Comparison of ENCODE assay signal across 8 cellular contexts in genomic region chr10:30434273-30435067, GRCh38.
A peak's percentile ranks its signal among the peaks of the same experiment; 100 is the strongest.
DNase-seq lines count a peak whose midpoint lies in the region; ATAC-seq and TF ChIP-seq lines count a peak whose summit lies in the region.

No MANE protein-coding gene starts in this region.

- H3K36me3 ChIP-seq in NT2/D1 (ENCODE audit: insufficient read depth, insufficient read length, low read length) (peaks cover 19% of the 10 kb centered on the region), mucosa of stomach (ENCODE audit: control insufficient read depth, insufficient read depth, low read length) (no peaks in the 10 kb centered on the region)

- H3K9ac ChIP-seq in NT2/D1 (ENCODE audit: insufficient read length, low read depth) (peak overlapping the region; percentile 84), mucosa of stomach (ENCODE audit: low read length) (peak overlapping the region; percentile 99)

- DNase-seq in NCI-H82 (lab: John Stamatoyannopoulos, UW): peak; percentile 26
- no peak for DNase-seq in NCI-H82 treated with DMSO at 0.1 percent for 48 hours (lab: John Stamatoyannopoulos, UW; ENCODE audit: unreplicated experiment)
- DNase-seq in NT2/D1 (ENCODE audit: low read depth, low spot score): peak; percentile 27
- DNase-seq in activated T-cell treated with anti-CD3 and anti-CD28 coated beads for 48 hours (ENCODE audit: low read depth): peak; percentile 63
- DNase-seq in erythroblast (lab: John Stamatoyannopoulos, UW): peak; percentile 78 to 86
- peak; percentile 81 for DNase-seq in stimulated activated naive CD8-positive, alpha-beta T cell treated with anti-CD3 and anti-CD28 coated beads, Interleukin-15, Interleukin-2, amounts not matched to agents 100 U/mL and 50 U/mL, for 24 hours

- no peaks in the 10 kb centered on the region for H3K27me3 ChIP-seq in NT2/D1 (ENCODE audit: insufficient read depth, insufficient read length)
- no peaks in the 10 kb centered on the region for H3K27me3 ChIP-seq in mucosa of stomach (ENCODE audit: control insufficient read depth, insufficient read depth, low read length)

- no peaks in the 10 kb centered on the region for H3K9me3 ChIP-seq in NT2/D1 (ENCODE audit: insufficient read depth, low read length)
- H3K9me3 ChIP-seq in mucosa of stomach (ENCODE audit: control insufficient read depth, low read length): no peaks in the 10 kb centered on the region

- peak; percentile 54 for TF ChIP-seq POLR2A in erythroblast (IDR thresholded peaks at IDR 0.05; ENCODE audit: low read length)

- ATAC-seq in HG02943 (IDR thresholded peaks at IDR 0.05; ENCODE audit: low read depth, unreplicated experiment): peak; percentile 46
- ATAC-seq in stimulated activated naive CD8-positive, alpha-beta T cell treated with anti-CD3 and anti-CD28 coated beads, Interleukin-15, Interleukin-2, amounts not matched to agents 100 U/mL and 50 U/mL, for 24 hours: peak; percentile 41

- H3K4me1 ChIP-seq in NT2/D1 (ENCODE audit: insufficient read depth, insufficient read length) (peaks cover 6% of the 10 kb centered on the region), mucosa of stomach (ENCODE audit: control insufficient read depth, insufficient read depth, low read length) (peaks cover 44% of the 10 kb centered on the region)

- H3K4me3 ChIP-seq in NT2/D1 (ENCODE audit: insufficient read length, low read depth) (peak overlapping the region; percentile 65), mucosa of stomach (ENCODE audit: low read length) (peak overlapping the region; percentile 53)
